In genomic region chr10:59586407-59586891, GRCh38 we compare ENCODE assay signal across 15 cellular contexts.
"Had no signal": no experiment of that assay in that cellular context is flagged by ENCODE, and none has a peak within 500 bp of the region (broad histone marks: within the 10 kb centered on the region; RNA-seq: fewer than 3 reads in every experiment).

No MANE protein-coding gene starts in this region.

- H3K36me3 ChIP-seq: cardiac muscle cell, neural progenitor cell, ovary had no signal

- H3K9ac ChIP-seq: neural progenitor cell had no signal

- H3K27ac ChIP-seq: cardiac muscle cell, coronary artery, neural progenitor cell, ovary had no signal

- H3K4me3 ChIP-seq: cardiac muscle cell, coronary artery, neural progenitor cell, ovary had no signal

- H3K9me3 ChIP-seq: ovary had no signal

- H3K27me3 ChIP-seq: cardiac muscle cell, neural progenitor cell, ovary had no signal

- ATAC-seq: activated CD8-positive, alpha-beta T cell treated with anti-CD3 and anti-CD28 coated beads, Interleukin-2, amount 10 ng/mL, durations not matched to agents 7 days and 5 days; activated naive CD8-positive, alpha-beta T cell treated with anti-CD3 and anti-CD28 coated beads, Interleukin-2, amount 50 U/mL, for 24 hours; effector memory CD8-positive, alpha-beta T cell; left lobe of liver; stimulated activated naive CD8-positive, alpha-beta T cell treated with anti-CD3 and anti-CD28 coated beads, Interleukin-15, amount 100 ng/mL, for 72 hours had no signal

- DNase-seq: activated CD4-positive, alpha-beta T cell treated with anti-CD3 and anti-CD28 coated beads for 1 hour; activated CD8-positive, alpha-beta memory T cell treated with anti-CD3 and anti-CD28 coated beads, Interleukin-2, amount 50 U/mL, for 48 hours; activated CD8-positive, alpha-beta T cell treated with anti-CD3 and anti-CD28 coated beads, Interleukin-2, amount 10 ng/mL, durations not matched to agents 7 days and 5 days; activated naive CD4-positive, alpha-beta T cell treated with Interleukin-2 at 50 U/mL for 16 hours; activated naive CD8-positive, alpha-beta T cell treated with anti-CD3 and anti-CD28 coated beads, Interleukin-2, amount 50 U/mL, for 24 hours; effector memory CD8-positive, alpha-beta T cell; foreskin fibroblast; ovary; stimulated activated CD4-positive, alpha-beta T cell treated with anti-CD3 and anti-CD28 coated beads, Interleukin-15, amount 100 ng/mL, for 24 hours; stimulated activated CD4-positive, alpha-beta T cell treated with anti-CD3 and anti-CD28 coated beads, Interleukin-4, amount 100 ng/mL, for 4 hours; stimulated activated naive CD8-positive, alpha-beta T cell treated with anti-CD3 and anti-CD28 coated beads, Interleukin-15, amount 100 ng/mL, for 72 hours had no signal

- H3K4me1 ChIP-seq: neural progenitor cell had no signal
